22 cellular contexts compared by ENCODE assay signal in the genomic region with DNA sequence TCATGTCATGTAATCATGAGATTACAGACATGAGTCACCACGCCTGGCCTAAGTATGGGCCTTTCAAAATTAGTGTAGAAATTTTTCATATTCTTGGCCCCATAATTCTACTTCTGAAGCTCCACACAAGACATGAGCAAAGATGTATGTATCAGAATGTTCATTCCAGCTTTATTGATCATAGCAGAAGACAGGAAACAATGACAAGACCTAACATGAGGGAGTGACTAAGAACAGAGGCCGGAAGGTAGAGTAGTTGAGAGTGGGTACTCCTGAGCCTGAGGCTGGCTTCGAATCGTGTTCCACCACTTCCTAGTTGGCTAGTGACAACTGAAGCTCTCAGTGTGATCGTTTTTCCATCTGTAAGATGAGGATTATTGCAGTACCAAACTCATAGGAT.
"Had no signal": no experiment of that assay in that cellular context is flagged by ENCODE, and none has a peak within 500 bp of the region (broad histone marks: within the 10 kb centered on the region; RNA-seq: fewer than 3 reads in every experiment).

No MANE protein-coding gene starts in this region.

- DNase-seq: activated B cell treated with CpG ODN at 0.5 μM for 24 hours; activated CD4-positive, alpha-beta memory T cell treated with anti-CD3 and anti-CD28 coated beads for 36 hours; activated CD4-positive, alpha-beta T cell treated with anti-CD3 and anti-CD28 coated beads for 4 hours; activated effector memory CD4-positive, alpha-beta T cell treated with Interleukin-2 at 50 U/mL for 16 hours; activated naive CD4-positive, alpha-beta T cell treated with anti-CD3 and anti-CD28 coated beads, Interleukin-2, amount 10 ng/mL, durations not matched to agents 7 days and 5 days; activated naive CD8-positive, alpha-beta T cell treated with anti-CD3 and anti-CD28 coated beads, Interleukin-2, amount 50 U/mL, for 24 hours; activated T-cell treated with anti-CD3 and anti-CD28 coated beads, Interleukin-2, amount 50 U/mL, for 48 hours; anterior cingulate cortex; body of pancreas; caudate nucleus; effector memory CD4-positive, alpha-beta T cell; left ventricle myocardium inferior; midbrain; ovary; spleen; stimulated activated CD4-positive, alpha-beta T cell treated with anti-CD3 and anti-CD28 coated beads, Interleukin-4, amount 100 ng/mL, for 1 hour; stimulated activated naive CD4-positive, alpha-beta T cell; T-helper 9 cell; testis had no signal

- H3K4me1 ChIP-seq: body of pancreas, left ventricle myocardium inferior, prostate gland, spleen, testis, vagina had no signal

- H3K9me3 ChIP-seq: body of pancreas, left ventricle myocardium inferior, neutrophil, ovary, prostate gland, spleen, testis, vagina had no signal

- H3K36me3 ChIP-seq: neutrophil, ovary, prostate gland, spleen, vagina had no signal

- H3K27me3 ChIP-seq: body of pancreas, neutrophil, ovary, spleen, testis, vagina had no signal

- ATAC-seq: activated naive CD8-positive, alpha-beta T cell treated with anti-CD3 and anti-CD28 coated beads, Interleukin-2, amount 50 U/mL, for 24 hours; body of pancreas had no signal

- H3K27ac ChIP-seq: body of pancreas, left ventricle myocardium inferior, neutrophil, ovary, prostate gland, spleen, testis, vagina had no signal

- H3K4me3 ChIP-seq: body of pancreas, left ventricle myocardium inferior, ovary, prostate gland, spleen, testis, vagina had no signal
